Comparison of ENCODE assay signal across 8 cellular contexts in genomic region chr3:132659000-132659369, GRCh38. TPM values are rescaled to one million over a fixed set of nuclear protein-coding genes. Genes with fewer than 3 reads are reported as not detected.
DNase-seq lines count a peak whose midpoint lies in the region; ATAC-seq lines count a peak whose summit lies in the region.

No MANE protein-coding gene starts in this region.

- peak overlapping the region; percentile 94 for H3K27ac Mint-ChIP-seq in activated T-helper 17 cell treated with anti-CD3 and anti-CD28 coated beads, Interleukin-2, amount 50 U/mL, for 72 hours

- H3K9me3 ChIP-seq in BLaER1 (no peaks in the 10 kb centered on the region), iPS-18a (ENCODE audit: control insufficient read depth, low read depth, low read length) (no peaks in the 10 kb centered on the region)

- peak overlapping the region; percentile 89 for H3K9ac ChIP-seq in BLaER1
- H3K9ac ChIP-seq in iPS-18a (ENCODE audit: low read length): peak overlapping the region; percentile 76

- H3K4me1 ChIP-seq in BLaER1 (peaks cover 41% of the 10 kb centered on the region), iPS-18a (ENCODE audit: control insufficient read depth, low read depth, low read length) (peaks cover 4% of the 10 kb centered on the region)

- no peak overlapping the region for H3K27ac ChIP-seq in BLaER1
- no peak overlapping the region for H3K27ac ChIP-seq in iPS-18a (ENCODE audit: low read length)

- peak overlapping the region; percentile 93 for H3K4me3 ChIP-seq in BLaER1
- H3K4me3 ChIP-seq in H7 (ENCODE audit: insufficient read depth, low read depth, low read length): peak overlapping the region; percentile 92
- peak overlapping the region; percentile 91 for H3K4me3 ChIP-seq in iPS-18a (ENCODE audit: low read length)

- H3K27me3 Mint-ChIP-seq in activated T-helper 17 cell treated with anti-CD3 and anti-CD28 coated beads, Interleukin-2, amount 50 U/mL, for 72 hours: no peaks in the 10 kb centered on the region

- H3K4me2 ChIP-seq in BLaER1: peak overlapping the region; percentile 86

- H3K4me3 Mint-ChIP-seq in activated T-helper 17 cell treated with anti-CD3 and anti-CD28 coated beads, Interleukin-2, amount 50 U/mL, for 72 hours: peak overlapping the region; percentile 90

- DNase-seq in H7 (no peak), NCI-H187 treated with DMSO at 0.1 percent for 48 hours (lab: John Stamatoyannopoulos, UW) (no peak)
- DNase-seq in stimulated activated naive CD8-positive, alpha-beta T cell treated with anti-CD3 and anti-CD28 coated beads, Interleukin-15, Interleukin-2, amounts not matched to agents 100 U/mL and 50 U/mL, for 24 hours: peak; percentile 9

- H3K4me1 Mint-ChIP-seq in activated T-helper 17 cell treated with anti-CD3 and anti-CD28 coated beads, Interleukin-2, amount 50 U/mL, for 72 hours: peaks cover 29% of the 10 kb centered on the region

- no peak for ATAC-seq in activated T-helper 17 cell treated with anti-CD3 and anti-CD28 coated beads, Interleukin-2, amount 50 U/mL, for 72 hours (replicated peaks)
- ATAC-seq in stimulated activated naive CD8-positive, alpha-beta T cell treated with anti-CD3 and anti-CD28 coated beads, Interleukin-15, Interleukin-2, amounts not matched to agents 100 U/mL and 50 U/mL, for 24 hours: no peak
- ATAC-seq in GM19324 (IDR thresholded peaks at IDR 0.05; ENCODE audit: low FRiP score, unreplicated experiment) (no peak), GM19452 (IDR thresholded peaks at IDR 0.05; ENCODE audit: unreplicated experiment) (no peak)

- H3K27me3 ChIP-seq in BLaER1 (no peaks in the 10 kb centered on the region), H7 (ENCODE audit: control insufficient read depth, insufficient read depth, low read length) (no peaks in the 10 kb centered on the region), iPS-18a (ENCODE audit: control insufficient read depth, insufficient read depth, low read length) (no peaks in the 10 kb centered on the region)

- no peaks in the 10 kb centered on the region for H3K9me3 Mint-ChIP-seq in activated T-helper 17 cell treated with anti-CD3 and anti-CD28 coated beads, Interleukin-2, amount 50 U/mL, for 72 hours

- H3K36me3 ChIP-seq in BLaER1: peaks cover 6% of the 10 kb centered on the region; the same call in 1 of the 2 replicates
- H3K36me3 ChIP-seq in H7 (replicated peaks; ENCODE audit: control insufficient read depth, insufficient read depth, low read length): no peaks in the 10 kb centered on the region
- H3K36me3 ChIP-seq in iPS-18a (ENCODE audit: control insufficient read depth, low read depth, low read length): no peaks in the 10 kb centered on the region

- H3K36me3 Mint-ChIP-seq in activated T-helper 17 cell treated with anti-CD3 and anti-CD28 coated beads, Interleukin-2, amount 50 U/mL, for 72 hours (ENCODE audit: low read depth): peaks cover 41% of the 10 kb centered on the region

- H4K20me1 ChIP-seq in BLaER1: peaks cover 17% of the 10 kb centered on the region; the same call in 1 of the 2 replicates

RNA-seq across cellular contexts. Expression of gene ACAD11, which starts 0.6 kb away (rescaled TPM):
- total RNA-seq in H7 (2014; rRNA removed; shearing (Covaris generic)): 7.2 and 11.8 TPM in 2 replicates
- 10 to 100 TPM; 10.7 to 20.2 TPM for total RNA-seq in activated T-helper 17 cell treated with anti-CD3 and anti-CD28 coated beads, Interleukin-2, amount 50 U/mL, for 72 hours

RNA-seq across cellular contexts. Expression of gene UBA5, which starts 1.1 kb away (rescaled TPM):
- 23.7 and 26.9 TPM in 2 replicates for total RNA-seq in H7 (2014; rRNA removed; shearing (Covaris generic))
- total RNA-seq in activated T-helper 17 cell treated with anti-CD3 and anti-CD28 coated beads, Interleukin-2, amount 50 U/mL, for 72 hours: 10 to 100 TPM; 41.8 to 61.6 TPM
